In genomic region chr7:2283074-2283473, GRCh38 we compare ENCODE assay signal across 14 cellular contexts.
"Had no signal": no experiment of that assay in that cellular context is flagged by ENCODE, and none has a peak within 500 bp of the region (broad histone marks: within the 10 kb centered on the region; RNA-seq: fewer than 3 reads in every experiment).

No MANE protein-coding gene starts in this region.

- H3K9me3 Mint-ChIP-seq: activated CD4-positive, alpha-beta T cell treated with anti-CD3 and anti-CD28 coated beads, Interleukin-2, amount 10 ng/mL, durations not matched to agents 24 days and 14 days; activated naive CD4-positive, alpha-beta T cell treated with anti-CD3 and anti-CD28 coated beads, Interleukin-2, amount 50 U/mL, for 24 hours; activated T-helper 2 cell treated with anti-CD3 and anti-CD28 coated beads, Interferon-gamma antibody, Interleukin-2, Interleukin-4, amounts not matched to agents 10 μg/mL and 5 μg/mL and 100 μg/mL, durations not matched to agents 14 hours and 24 hours and 36 hours; brain; central memory CD8-positive, alpha-beta T cell; dendritic cell treated with granulocyte-macrophage colony-stimulating factor and Interleukin-4, amounts not matched to agents 40 ng/mL and 50 ng/mL, for 4 days; memory B cell; neural progenitor cell had no signal

- H3K9me3 ChIP-seq: left lung, pancreas, vagina had no signal

- H3K27ac ChIP-seq: left lung, pancreas, vagina had no signal

- DNase-seq: activated CD4-positive, alpha-beta T cell treated with anti-CD3 and anti-CD28 coated beads, Interleukin-2, amount 10 ng/mL, durations not matched to agents 24 days and 14 days; glutamatergic neuron; pancreas; stimulated activated CD4-positive, alpha-beta T cell treated with anti-CD3 and anti-CD28 coated beads, Interleukin-4, amount 100 ng/mL, for 4 hours; T-helper 1 cell had no signal

- H3K27me3 Mint-ChIP-seq: activated CD4-positive, alpha-beta T cell treated with anti-CD3 and anti-CD28 coated beads, Interleukin-2, amount 10 ng/mL, durations not matched to agents 24 days and 14 days; activated naive CD4-positive, alpha-beta T cell treated with anti-CD3 and anti-CD28 coated beads, Interleukin-2, amount 50 U/mL, for 24 hours; brain; central memory CD8-positive, alpha-beta T cell; dendritic cell treated with granulocyte-macrophage colony-stimulating factor and Interleukin-4, amounts not matched to agents 40 ng/mL and 50 ng/mL, for 4 days; memory B cell had no signal

- H3K36me3 Mint-ChIP-seq: activated naive CD4-positive, alpha-beta T cell treated with anti-CD3 and anti-CD28 coated beads, Interleukin-2, amount 50 U/mL, for 24 hours; neural progenitor cell had no signal

- H3K4me3 ChIP-seq: left lung, neural progenitor cell, pancreas, vagina had no signal

- H3K4me3 Mint-ChIP-seq: activated CD4-positive, alpha-beta T cell treated with anti-CD3 and anti-CD28 coated beads, Interleukin-2, amount 10 ng/mL, durations not matched to agents 24 days and 14 days; activated naive CD4-positive, alpha-beta T cell treated with anti-CD3 and anti-CD28 coated beads, Interleukin-2, amount 50 U/mL, for 24 hours; brain; central memory CD8-positive, alpha-beta T cell; dendritic cell treated with granulocyte-macrophage colony-stimulating factor and Interleukin-4, amounts not matched to agents 40 ng/mL and 50 ng/mL, for 4 days; memory B cell; neural progenitor cell had no signal

- ATAC-seq: left lung, pancreas had no signal

- H3K27ac Mint-ChIP-seq: activated CD4-positive, alpha-beta T cell treated with anti-CD3 and anti-CD28 coated beads, Interleukin-2, amount 10 ng/mL, durations not matched to agents 24 days and 14 days; activated naive CD4-positive, alpha-beta T cell treated with anti-CD3 and anti-CD28 coated beads, Interleukin-2, amount 50 U/mL, for 24 hours; activated T-helper 2 cell treated with anti-CD3 and anti-CD28 coated beads, Interferon-gamma antibody, Interleukin-2, Interleukin-4, amounts not matched to agents 10 μg/mL and 5 μg/mL and 100 μg/mL, durations not matched to agents 14 hours and 24 hours and 36 hours had no signal

- H3K4me1 Mint-ChIP-seq: central memory CD8-positive, alpha-beta T cell had no signal

- H3K4me1 ChIP-seq: pancreas had no signal

- H3K27me3 ChIP-seq: left lung, neural progenitor cell, pancreas, vagina had no signal
